ENCODE assay signal across 8 cellular contexts in genomic region chr7:105014725-105015630, GRCh38. TPM values are rescaled to one million over a fixed set of nuclear protein-coding genes. Genes with fewer than 3 reads are reported as not detected.
DNase-seq lines count a peak whose midpoint lies in the region; ATAC-seq and TF ChIP-seq lines count a peak whose summit lies in the region.

No MANE protein-coding gene starts in this region.

- H3K9me3 ChIP-seq in Peyer's patch (no peaks in the 10 kb centered on the region), ovary (no peaks in the 10 kb centered on the region)

- peak overlapping the region; percentile 99 for H3K4me3 Mint-ChIP-seq in activated naive CD4-positive, alpha-beta T cell treated with anti-CD3 and anti-CD28 coated beads, Interleukin-2, amount 10 ng/mL, durations not matched to agents 7 days and 5 days

- TF ChIP-seq EP300 in ovary (IDR thresholded peaks at IDR 0.05): no peak

- intact Hi-C loops in head of caudate nucleus (cut with DNase I) (no loop called here), ovary (cut with DNase I) (loop anchor here in 2 of 4 donors (5.0 kb wide), 2 partner anchors 38 to 1407 kb away; no protein-coding TSS in a partner anchor)

- DNase-seq in CD1c-positive myeloid dendritic cell (ENCODE audit: extremely low spot score): peak; percentile 59
- DNase-seq in Peyer's patch: peak; percentile 69 to 83 (median 70)
- DNase-seq in activated naive CD4-positive, alpha-beta T cell treated with anti-CD3 and anti-CD28 coated beads, Interleukin-2, amount 10 ng/mL, durations not matched to agents 7 days and 5 days: peak; percentile 71
- DNase-seq in head of caudate nucleus: peak in 40 of 42 donors; percentile 22 to 78 (median 58)
- peak; percentile 54 to 68 (median 62) for DNase-seq in ovary
- DNase-seq in ureter (ENCODE audit: low spot score): peak; percentile 71

- H3K4me1 Mint-ChIP-seq in activated naive CD4-positive, alpha-beta T cell treated with anti-CD3 and anti-CD28 coated beads, Interleukin-2, amount 10 ng/mL, durations not matched to agents 7 days and 5 days: peaks cover 34% of the 10 kb centered on the region

- H3K27ac ChIP-seq in Peyer's patch: peak overlapping the region; percentile 98 to 100 (median 99)
- H3K27ac ChIP-seq in ovary: peak overlapping the region; percentile 97 to 98

- no peaks in the 10 kb centered on the region for H3K36me3 ChIP-seq in Peyer's patch
- H3K36me3 ChIP-seq in ovary: no peaks in the 10 kb centered on the region

- no peaks in the 10 kb centered on the region for H3K27me3 ChIP-seq in Peyer's patch
- no peaks in the 10 kb centered on the region for H3K27me3 ChIP-seq in ovary

- TF ChIP-seq CTCF in Peyer's patch (IDR thresholded peaks at IDR 0.05): no peak
- no peak for TF ChIP-seq CTCF in ovary (IDR thresholded peaks at IDR 0.05)

- TF ChIP-seq POLR2A in Peyer's patch (IDR thresholded peaks at IDR 0.05): peak; percentile 42 to 56
- TF ChIP-seq POLR2A in ovary (IDR thresholded peaks at IDR 0.05): peak; percentile 24

- WGBS in ovary, 3 donors: 0 to 1% (median 0%) methylated on average over 25 of the region's 25 CpGs

- H3K27ac Mint-ChIP-seq in activated naive CD4-positive, alpha-beta T cell treated with anti-CD3 and anti-CD28 coated beads, Interleukin-2, amount 10 ng/mL, durations not matched to agents 7 days and 5 days: peak overlapping the region; percentile 100

- no peaks in the 10 kb centered on the region for H3K9me3 Mint-ChIP-seq in activated naive CD4-positive, alpha-beta T cell treated with anti-CD3 and anti-CD28 coated beads, Interleukin-2, amount 10 ng/mL, durations not matched to agents 7 days and 5 days

- peaks cover 0 to 31% (median 2%) of the 10 kb centered on the region in 4 donors for H3K4me1 ChIP-seq in Peyer's patch
- peaks cover 3% of the 10 kb centered on the region for H3K4me1 ChIP-seq in ovary (ENCODE audit: insufficient read depth)

- peaks cover 67% of the 10 kb centered on the region for H3K36me3 Mint-ChIP-seq in activated naive CD4-positive, alpha-beta T cell treated with anti-CD3 and anti-CD28 coated beads, Interleukin-2, amount 10 ng/mL, durations not matched to agents 7 days and 5 days

- H3K4me3 ChIP-seq in Peyer's patch: peak overlapping the region; percentile 69 to 97 (median 87)
- H3K4me3 ChIP-seq in ovary: peak overlapping the region; percentile 67

- peak; percentile 13 for ATAC-seq in HG02610 (IDR thresholded peaks at IDR 0.05; ENCODE audit: unreplicated experiment)
- ATAC-seq in HG03354 (IDR thresholded peaks at IDR 0.05; ENCODE audit: poor library complexity, severe bottlenecking, unreplicated experiment): no peak

- H3K27me3 Mint-ChIP-seq in activated naive CD4-positive, alpha-beta T cell treated with anti-CD3 and anti-CD28 coated beads, Interleukin-2, amount 10 ng/mL, durations not matched to agents 7 days and 5 days: peaks cover 18% of the 10 kb centered on the region

- CTCF ChIA-PET in activated naive CD4-positive, alpha-beta T cell treated with anti-CD3 and anti-CD28 coated beads, Interleukin-2, amount 10 ng/mL, durations not matched to agents 7 days and 5 days (lab: Charles Lee): interaction anchor here (0.9 to 14.5 kb wide), 3 partner anchors 32 to 41 kb away, joined by 3 to 154 read pairs (median 3); no protein-coding TSS in a partner anchor

RNA-seq across cellular contexts. Expression of gene KMT2E, which starts 1.0 kb away (rescaled TPM):
- total RNA-seq in Peyer's patch (100 to 1,000 TPM in 3 of 4 donors, 10 to 100 TPM in 1; 88.6 to 170 (median 130) TPM), ovary (100 to 1,000 TPM in 6 of 7 donors, 10 to 100 TPM in 1; 97.4 to 152 (median 113) TPM), ureter (120 TPM)
- 10 to 100 TPM; 35.2 to 56.8 TPM for polyA plus RNA-seq in ovary
